ENCODE assay signal across 1 cellular context in genomic region chr11:111870113-111870512, GRCh38.
TF ChIP-seq lines count a peak whose summit lies in the region.

No MANE protein-coding gene starts in this region.

TF ChIP-seq in endothelial cell of umbilical vein, 7 proteins besides CTCF, POLR2A, EP300 and RAD21:
- TF ChIP-seq MAX (IDR thresholded peaks at IDR 0.05; ENCODE audit: insufficient read depth, insufficient read length) (no peak), GATA2 (IDR thresholded peaks at IDR 0.05; ENCODE audit: insufficient read depth, insufficient read length, low read depth, low read length) (no peak), POLR2AphosphoS5 (IDR thresholded peaks at IDR 0.05; ENCODE audit: insufficient read depth, low read depth, low read length) (no peak), FOS (IDR thresholded peaks at IDR 0.05; ENCODE audit: borderline replicate concordance, insufficient read depth, low read length) (no peak), EZH2 (IDR thresholded peaks at IDR 0.05; ENCODE audit: borderline replicate concordance, low read depth, low read length, severe bottlenecking) (no peak), JUN (IDR thresholded peaks at IDR 0.05; ENCODE audit: borderline replicate concordance, insufficient read depth, insufficient read length, low read depth) (no peak), MYC (IDR thresholded peaks at IDR 0.05; ENCODE audit: low read depth, low read length) (no peak)
